ENCODE assay signal across 10 cellular contexts in the genomic region with DNA sequence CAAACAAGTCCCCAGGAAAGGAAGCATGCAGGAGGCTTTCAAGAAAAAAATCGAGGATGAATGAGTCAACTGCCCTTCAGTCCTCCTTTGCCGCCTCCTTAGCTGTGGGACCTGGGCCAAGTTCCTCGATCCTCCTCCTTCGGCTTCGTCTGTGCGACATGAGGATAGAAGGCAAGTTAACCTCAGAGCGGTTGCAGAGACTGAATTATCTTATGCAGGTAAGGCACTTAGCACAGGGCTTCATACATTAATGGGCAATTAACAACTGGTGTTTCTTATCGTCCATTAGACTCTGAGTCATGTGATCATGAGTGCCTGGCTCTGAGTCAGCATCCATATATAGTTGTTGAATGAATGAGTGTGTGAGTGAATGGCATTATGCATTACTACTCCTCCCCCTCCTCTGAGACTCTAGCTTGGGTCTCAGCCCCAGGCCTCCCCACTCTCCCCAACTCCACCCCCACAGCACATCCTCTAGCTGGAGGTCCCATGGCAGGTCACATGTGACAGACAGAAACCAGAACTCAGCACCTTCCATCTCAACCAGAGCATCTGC. TPM values are rescaled to one million over a fixed set of nuclear protein-coding genes. Genes with fewer than 3 reads are reported as not detected.
DNase-seq lines count a peak whose midpoint lies in the region; ATAC-seq, FAIRE-seq and TF ChIP-seq lines count a peak whose summit lies in the region.
"Had no signal": no experiment of that assay in that cellular context is flagged by ENCODE, and none has a peak within 500 bp of the region (broad histone marks: within the 10 kb centered on the region; RNA-seq: fewer than 3 reads in every experiment).

No MANE protein-coding gene starts in this region.

- H3K27ac ChIP-seq in WERI-Rb-1: no peak overlapping the region
- H3K27ac ChIP-seq: coronary artery had no signal

- peak overlapping the region; percentile 6 for H3K4me3 ChIP-seq in bronchial epithelial cell (ENCODE audit: low read depth, low read length)
- peak overlapping the region; percentile 41 for H3K4me3 ChIP-seq in skeletal muscle satellite cell (ENCODE audit: low read length)
- no peak overlapping the region for H3K4me3 ChIP-seq in WERI-Rb-1 (ENCODE audit: low read depth, low read length)
- H3K4me3 ChIP-seq: coronary artery had no signal

- FAIRE-seq in bronchial epithelial cell (lab: Jason Lieb, UNC): peak; percentile 93

- H3K27me3 ChIP-seq in bronchial epithelial cell (ENCODE audit: control insufficient read depth, insufficient read depth, low read length) (peaks cover 15% of the 10 kb centered on the region), skeletal muscle satellite cell (ENCODE audit: control insufficient read depth, insufficient read depth, low read length) (peaks cover 24% of the 10 kb centered on the region), WERI-Rb-1 (ENCODE audit: insufficient read depth, low read depth, severe bottlenecking) (peaks cover 53% of the 10 kb centered on the region)

- H3K4me2 ChIP-seq in skeletal muscle satellite cell (ENCODE audit: low read length): peak overlapping the region; percentile 63

- H3K36me3 ChIP-seq in bronchial epithelial cell (ENCODE audit: control insufficient read depth, insufficient read depth, low read length) (no peaks in the 10 kb centered on the region), skeletal muscle satellite cell (ENCODE audit: insufficient read depth, low read length) (no peaks in the 10 kb centered on the region), WERI-Rb-1 (no peaks in the 10 kb centered on the region)

- H3K4me1 ChIP-seq in skeletal muscle satellite cell (ENCODE audit: control insufficient read depth, insufficient read depth, low read length): peaks cover 11% of the 10 kb centered on the region

- no peak for TF ChIP-seq CTCF in bronchial epithelial cell (IDR thresholded peaks at IDR 0.05; ENCODE audit: insufficient read depth, low read length, severe bottlenecking)
- no peak for TF ChIP-seq CTCF in WERI-Rb-1 (IDR thresholded peaks at IDR 0.05; ENCODE audit: low read depth, low read length)

- peak; percentile 16 for DNase-seq in NK-92 treated with Interleukin-12 subunit alpha and Interleukin-12 subunit beta, amount 100 ng/mL, for 24 hours (lab: John Stamatoyannopoulos, UW)
- no peak for DNase-seq in NK-92 (lab: John Stamatoyannopoulos, UW; ENCODE audit: unreplicated experiment)
- peak; percentile 59 for DNase-seq in NCI-H2227 treated with DMSO at 0.1 percent for 48 hours (lab: John Stamatoyannopoulos, UW)
- peak; percentile 90 for DNase-seq in bronchial epithelial cell (ENCODE audit: low read depth)
- no peak for DNase-seq in WERI-Rb-1
- DNase-seq: activated CD4-positive, CD25-positive, alpha-beta regulatory T cell treated with anti-CD3 and anti-CD28 coated beads, Interleukin-2, amount 50 U/mL, for 72 hours had no signal

- H3K9ac ChIP-seq in skeletal muscle satellite cell (ENCODE audit: low read depth, low read length): no peak overlapping the region

- ATAC-seq in GM19324 (IDR thresholded peaks at IDR 0.05; ENCODE audit: low FRiP score, unreplicated experiment): no peak
- ATAC-seq in HG02852 (IDR thresholded peaks at IDR 0.05; ENCODE audit: unreplicated experiment): no peak

- H3K9me3 ChIP-seq in skeletal muscle satellite cell (replicated peaks; ENCODE audit: low read length) (no peaks in the 10 kb centered on the region), WERI-Rb-1 (ENCODE audit: severe bottlenecking) (peaks cover 5% of the 10 kb centered on the region)

RNA-seq across cellular contexts. Expression of a gene that starts 1.6 kb away (rescaled TPM):
- total RNA-seq in bronchial epithelial cell: not detected in 2 replicates
- total RNA-seq in skeletal muscle satellite cell (2012; rRNA removed): not detected in 2 replicates

RNA-seq across cellular contexts. Expression of a gene that starts 6.7 kb away (rescaled TPM):
- total RNA-seq in bronchial epithelial cell: not detected in 2 replicates
- not detected in 2 replicates for total RNA-seq in skeletal muscle satellite cell (2012; rRNA removed)

RNA-seq across cellular contexts. Expression of a gene that starts 28.6 kb away (rescaled TPM):
- total RNA-seq in bronchial epithelial cell: 5.0 and 7.9 TPM in 2 replicates
- total RNA-seq in skeletal muscle satellite cell (2012; rRNA removed): 4.2 and 4.8 TPM in 2 replicates

Comparison
In these comparisons a context has a peak if more than half of its experiments do, and no peak if none do; other contexts are left out.
1. DNase-seq: peak in NK-92 treated with Interleukin-12 subunit alpha and Interleukin-12 subunit beta, amount 100 ng/mL, for 24 hours (single experiment), NCI-H2227 treated with DMSO at 0.1 percent for 48 hours (single experiment) and bronchial epithelial cell (single experiment); none in NK-92 (single experiment) and WERI-Rb-1 (single experiment).